Comparison of ENCODE assay signal across 8 cellular contexts in the genomic region with DNA sequence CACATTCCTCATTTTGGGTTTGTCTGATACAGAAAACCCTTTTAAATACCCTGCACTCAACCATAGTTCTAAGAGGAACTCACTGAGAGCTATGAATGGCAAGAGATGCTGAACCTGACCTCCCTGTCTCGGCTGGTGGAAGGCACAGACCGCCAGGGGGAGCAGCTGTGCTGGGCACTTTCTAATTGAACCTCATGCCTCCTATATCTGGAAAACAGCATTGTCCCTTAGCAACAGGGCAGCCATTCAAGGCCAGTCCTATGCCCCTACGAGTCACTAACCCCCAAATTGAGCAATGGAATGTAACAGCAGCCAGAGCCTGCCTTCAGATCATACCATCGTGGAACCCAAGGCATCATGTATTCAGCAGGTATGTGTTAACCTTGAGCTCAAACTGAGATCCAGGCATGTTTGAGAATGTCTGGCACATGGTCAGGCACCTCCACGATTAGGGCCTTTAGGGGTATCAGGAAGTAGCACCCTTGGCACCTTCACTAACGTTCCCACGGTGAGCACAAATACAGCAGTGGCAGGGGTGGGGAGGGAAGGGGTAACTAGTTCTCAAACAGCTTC. TPM values are rescaled to one million over a fixed set of nuclear protein-coding genes. Genes with fewer than 3 reads are reported as not detected.
A peak's percentile ranks its signal among the peaks of the same experiment; 100 is the strongest.
DNase-seq lines count a peak whose midpoint lies in the region; ATAC-seq and TF ChIP-seq lines count a peak whose summit lies in the region.

No MANE protein-coding gene starts in this region.

- H4K8ac ChIP-seq in IMR-90 (ENCODE audit: low read depth in 2 of 2, low read length in 2 of 2) = no peak overlapping the region
- H4K8ac ChIP-seq in trophoblast cell (ENCODE audit: low read depth, low read length) = no peak overlapping the region

- no peak overlapping the region for H2BK20ac ChIP-seq in IMR-90 (ENCODE audit: low read depth, low read length)

- H2BK15ac ChIP-seq in IMR-90 (ENCODE audit: low read depth, low read length) = no peak overlapping the region

- no CpG with 5 or more reads among the region's 7 CpGs for WGBS in IMR-90 (ENCODE audit: extremely low coverage in 2 of 2, insufficient read length in 1 of 2), 2 experiments
- no CpG with 5 or more reads among the region's 7 CpGs for WGBS in trophoblast cell (ENCODE audit: extremely low coverage, insufficient coverage, insufficient read length)

- no peaks in the 10 kb centered on the region for H3K36me3 ChIP-seq in IMR-90 (ENCODE audit: control insufficient read depth, insufficient read depth, low read length)
- H3K36me3 ChIP-seq in PC-3 (ENCODE audit: low read depth, low read length) = no peaks in the 10 kb centered on the region
- peaks cover 0 to 9% of the 10 kb centered on the region in 2 experiments for H3K36me3 ChIP-seq in trophoblast cell (ENCODE audit: control insufficient read depth in 1 of 2, insufficient read depth in 2 of 2, low read length in 2 of 2)

- H3K9me3 ChIP-seq in IMR-90 (ENCODE audit: control insufficient read depth, insufficient read depth, low read length) = no peaks in the 10 kb centered on the region; the same call in 1 of the 2 replicates
- no peaks in the 10 kb centered on the region for H3K9me3 ChIP-seq in PC-3 (ENCODE audit: low read length)
- no peaks in the 10 kb centered on the region for H3K9me3 ChIP-seq in trophoblast cell (ENCODE audit: insufficient read depth, low read depth, low read length)

- TF ChIP-seq CTCF in AG09319 (IDR thresholded peaks at IDR 0.05; ENCODE audit: low read depth, low read length) = peak; percentile 87
- peak; percentile 64 for TF ChIP-seq CTCF in IMR-90 (conservative IDR thresholded peaks at IDR 0.05; ENCODE audit: low read depth, low read length)
- peak; percentile 86 for TF ChIP-seq CTCF in PC-3 (conservative IDR thresholded peaks at IDR 0.05; ENCODE audit: low read depth, low read length)
- peak; percentile 76 for TF ChIP-seq CTCF in fibroblast of villous mesenchyme (IDR thresholded peaks at IDR 0.05; ENCODE audit: insufficient read depth, low read depth, low read length)

- TF ChIP-seq POLR2A in IMR-90 (IDR thresholded peaks at IDR 0.05; ENCODE audit: low read depth, low read length) = no peak

- in situ Hi-C loops in IMR-90 (cut with MboI; ENCODE audit: low sequenced_read_pairs) = no loop called here

- no peaks in the 10 kb centered on the region for H3F3A ChIP-seq in PC-3 (ENCODE audit: low read length, unreplicated experiment)

- H3K9me3 Mint-ChIP-seq in activated T-cell treated with anti-CD3 and anti-CD28 coated beads, Interleukin-2, amount 50 U/mL, for 72 hours = no peaks in the 10 kb centered on the region

- no peak overlapping the region for H3K27ac Mint-ChIP-seq in activated T-cell treated with anti-CD3 and anti-CD28 coated beads, Interleukin-2, amount 50 U/mL, for 72 hours

- no peak overlapping the region for H3K27ac ChIP-seq in IMR-90 (ENCODE audit: insufficient read depth, low read length)
- H3K27ac ChIP-seq in PC-3 (ENCODE audit: low read length) = no peak overlapping the region
- H3K27ac ChIP-seq in trophoblast cell (ENCODE audit: low read depth, low read length) = no peak overlapping the region

- ATAC-seq in GM18861 (IDR thresholded peaks at IDR 0.05; ENCODE audit: unreplicated experiment) (peak; percentile 58), IMR-90 (ENCODE audit: low read depth) (peak; percentile 57), PC-3 (peak; percentile 34; the same call in 1 of the 2 replicates), HG02588 (IDR thresholded peaks at IDR 0.05; ENCODE audit: unreplicated experiment) (no peak)
- ATAC-seq in activated T-cell treated with anti-CD3 and anti-CD28 coated beads, Interleukin-2, amount 50 U/mL, for 72 hours (replicated peaks in 1 of 2) = peak; percentile 35 to 39

- no peak overlapping the region for H3K56ac ChIP-seq in IMR-90 (ENCODE audit: extremely low read depth, insufficient read depth, low read length)

- no peak overlapping the region for H3K4ac ChIP-seq in IMR-90 (ENCODE audit: low read depth, low read length)
- no peak overlapping the region for H3K4ac ChIP-seq in trophoblast cell (ENCODE audit: low read depth, low read length)

- H4K20me1 ChIP-seq in IMR-90 (ENCODE audit: insufficient read depth, low read length) = no peaks in the 10 kb centered on the region; the same call in 1 of the 2 replicates
- H4K20me1 ChIP-seq in PC-3 (ENCODE audit: low read length) = no peaks in the 10 kb centered on the region

- no peaks in the 10 kb centered on the region for H3K36me3 Mint-ChIP-seq in activated T-cell treated with anti-CD3 and anti-CD28 coated beads, Interleukin-2, amount 50 U/mL, for 72 hours (ENCODE audit: insufficient read depth in 2 of 2)

- H3K79me2 ChIP-seq in PC-3 (ENCODE audit: low read length) = no peaks in the 10 kb centered on the region
- H3K79me2 ChIP-seq in trophoblast cell (ENCODE audit: control insufficient read depth, insufficient read depth, low read length, poor library complexity) = no peaks in the 10 kb centered on the region

- H3K9ac ChIP-seq in IMR-90 (ENCODE audit: low read depth, low read length) = no peak overlapping the region
- H3K9ac ChIP-seq in PC-3 (ENCODE audit: low read length) = no peak overlapping the region
- H3K9ac ChIP-seq in trophoblast cell (ENCODE audit: low read length) = no peak overlapping the region

- H3K4me2 ChIP-seq in IMR-90 (ENCODE audit: low read depth, low read length) (no peak overlapping the region), PC-3 (ENCODE audit: low read length) (no peak overlapping the region), trophoblast cell (ENCODE audit: low read length) (no peak overlapping the region)

- peak; percentile 46 for TF ChIP-seq RAD21 in IMR-90 (IDR thresholded peaks at IDR 0.05; ENCODE audit: low read length)

- H2AK9ac ChIP-seq in IMR-90 (replicated peaks; ENCODE audit: low read depth, low read length, poor library complexity) = no peak overlapping the region

- H3K4me1 ChIP-seq in IMR-90 (ENCODE audit: control insufficient read depth, insufficient read depth, low read length) (0 out of 2 replicates have a peak, but pooled peaks cover 1% of the 10 kb centered on the region), PC-3 (ENCODE audit: insufficient read depth, low read length) (peaks cover 4% of the 10 kb centered on the region; the same call in 1 of the 2 replicates), trophoblast cell (ENCODE audit: control insufficient read depth in 1 of 2, insufficient read depth in 2 of 2, low read length in 2 of 2) (peaks cover 0 to 8% of the 10 kb centered on the region in 2 experiments)

- intact Hi-C loops in IMR-90 (cut with micrococcal nuclease) (loop anchor here (1.0 to 10.0 kb wide), 2 partner anchors 320 to 700 kb away; a partner anchor contains a TSS), PC-3 (cut with micrococcal nuclease) (no loop called here)

- POLR2A ChIA-PET in IMR-90 (lab: Charles Lee; ENCODE audit: unreplicated experiment) (no interaction called here), PC-3 (lab: Charles Lee; ENCODE audit: unreplicated experiment) (no interaction called here)

- no peak overlapping the region for H3K4me3 ChIP-seq in IMR-90 (ENCODE audit: insufficient read depth, low read depth, low read length)
- no peak overlapping the region for H3K4me3 ChIP-seq in PC-3 (ENCODE audit: low read length)
- H3K4me3 ChIP-seq in fibroblast of villous mesenchyme (ENCODE audit: low read depth, low read length) = no peak overlapping the region
- H3K4me3 ChIP-seq in trophoblast cell (ENCODE audit: low read depth, low read length) = no peak overlapping the region

- H3K4me3 Mint-ChIP-seq in activated T-cell treated with anti-CD3 and anti-CD28 coated beads, Interleukin-2, amount 50 U/mL, for 72 hours = no peak overlapping the region

- H3K9me1 ChIP-seq in IMR-90 (ENCODE audit: insufficient read depth, low read length) = peaks cover 21% of the 10 kb centered on the region; the same call in 1 of the 2 replicates

- no peak overlapping the region for H2BK12ac ChIP-seq in trophoblast cell (ENCODE audit: low read length)

- H3K79me1 ChIP-seq in IMR-90 (ENCODE audit: low read depth in 1 of 2, low read length in 2 of 2) (peaks cover 6 to 11% of the 10 kb centered on the region in 2 experiments; a peak in 2 of 4 replicates), trophoblast cell (ENCODE audit: low read length) (peaks cover 2% of the 10 kb centered on the region)

- BruUV-seq in IMR-90 (replicated peaks; lab: Mats Ljungman, UMichigan) = no TSS peak
- no TSS peak for BruUV-seq in PC-3 (replicated peaks; lab: Mats Ljungman, UMichigan)

- H3K23ac ChIP-seq in IMR-90 (ENCODE audit: low read depth, low read length) = no peak overlapping the region
- H3K23ac ChIP-seq in trophoblast cell (ENCODE audit: low read length) = no peak overlapping the region

- H4K5ac ChIP-seq in IMR-90 (ENCODE audit: low read depth, low read length) = no peak overlapping the region

- no peak overlapping the region for H2BK120ac ChIP-seq in IMR-90 (ENCODE audit: low read depth, low read length)
- H2BK120ac ChIP-seq in trophoblast cell (ENCODE audit: insufficient read depth, low read length, poor library complexity) = no peak overlapping the region

- no peak overlapping the region for H2AFZ ChIP-seq in IMR-90 (replicated peaks; ENCODE audit: low read length, poor library complexity)
- H2AFZ ChIP-seq in PC-3 (ENCODE audit: low read length) = no peak overlapping the region
- H2AFZ ChIP-seq in trophoblast cell (ENCODE audit: insufficient read depth, low read length, poor library complexity) = no peak overlapping the region

- dilution Hi-C loops in IMR-90 (cut with HindIII; ENCODE audit: low sequenced_read_pairs, unreplicated experiment) = no loop called here

- CTCF ChIA-PET in IMR-90 (lab: Yijun Ruan, JAX) (interaction anchor here (0.5 to 1.8 kb wide), 6 partner anchors 11 to 1218 kb away, joined by 3 to 8 read pairs (median 5); a partner anchor contains a TSS), PC-3 (lab: Charles Lee) (interaction anchor here (0.6 to 1.0 kb wide), 3 partner anchors 11 to 574 kb away, joined by 3 to 4 read pairs (median 4); a partner anchor contains a TSS)

- H4K91ac ChIP-seq in IMR-90 (ENCODE audit: insufficient read depth, low read depth, low read length) (no peak overlapping the region), trophoblast cell (ENCODE audit: low read depth, low read length) (no peak overlapping the region)

- no peak overlapping the region for H4K12ac ChIP-seq in trophoblast cell (ENCODE audit: low read depth, low read length)

- H3K27me3 ChIP-seq in IMR-90 (ENCODE audit: control insufficient read depth, insufficient read depth, low read length) = peaks cover 4% of the 10 kb centered on the region
- H3K27me3 ChIP-seq in PC-3 (ENCODE audit: low read length) = no peaks in the 10 kb centered on the region
- H3K27me3 ChIP-seq in trophoblast cell (ENCODE audit: insufficient read depth, low read length) = no peaks in the 10 kb centered on the region

- H2AK5ac ChIP-seq in IMR-90 (ENCODE audit: low read depth, low read length) = no peak overlapping the region
- H2AK5ac ChIP-seq in trophoblast cell (ENCODE audit: low read length) = no peak overlapping the region

- H2BK5ac ChIP-seq in IMR-90 (ENCODE audit: low read depth, low read length, poor library complexity, severe bottlenecking) (no peak overlapping the region), trophoblast cell (ENCODE audit: low read depth, low read length, poor library complexity) (no peak overlapping the region)

- H3K27me3 Mint-ChIP-seq in activated T-cell treated with anti-CD3 and anti-CD28 coated beads, Interleukin-2, amount 50 U/mL, for 72 hours (ENCODE audit: low read depth) = peaks cover 21% of the 10 kb centered on the region

- H3K9me2 ChIP-seq in PC-3 (replicated peaks; ENCODE audit: low read length) = no peaks in the 10 kb centered on the region

- H3K18ac ChIP-seq in IMR-90 (ENCODE audit: low read depth, low read length) (no peak overlapping the region), trophoblast cell (ENCODE audit: low read length) (no peak overlapping the region)

- H3K14ac ChIP-seq in IMR-90 (replicated peaks; ENCODE audit: low read depth, low read length) = no peak overlapping the region
- no peak overlapping the region for H3K14ac ChIP-seq in trophoblast cell (ENCODE audit: low read length)

- H3K4me1 Mint-ChIP-seq in activated T-cell treated with anti-CD3 and anti-CD28 coated beads, Interleukin-2, amount 50 U/mL, for 72 hours (ENCODE audit: low read depth) = peaks cover 5% of the 10 kb centered on the region

- DNase-seq in AG09319 (ENCODE audit: extremely low read depth, low read depth) (no peak), IMR-90 (peak; percentile 35), PC-3 (peak; percentile 62), fibroblast of villous mesenchyme (ENCODE audit: low read depth) (peak; percentile 33), trophoblast cell (peak; percentile 35 to 72)
- DNase-seq in activated T-cell treated with anti-CD3 and anti-CD28 coated beads, Interleukin-2, amount 50 U/mL, for 72 hours = peak; percentile 55 to 59

RNA-seq across cellular contexts. Expression of a gene that starts 5.1 kb away (rescaled TPM):
- total RNA-seq in IMR-90 (2012; rRNA removed) (3.6 and 6.3 TPM in 2 replicates), PC-3 (2014; rRNA removed) (0.62 and 2.7 TPM in 2 replicates), fibroblast of villous mesenchyme (2.6 TPM in 2 replicates)
- 2.3 and 2.7 TPM in 2 replicates for polyA plus RNA-seq in IMR-90 (2012; rRNA removed)
- polyA plus RNA-seq in IMR-90 (2012; cell fraction: cytosol; rRNA removed) = 1.1 and 1.4 TPM in 2 replicates
- polyA plus RNA-seq in IMR-90 (2012; cell fraction: nucleus; rRNA removed; ENCODE audit: low replicate concordance) = 0.28 and 0.57 TPM in 2 replicates
- total RNA-seq in activated T-cell treated with anti-CD3 and anti-CD28 coated beads, Interleukin-2, amount 50 U/mL, for 72 hours = 1 to 10 TPM; 1.9 to 2.1 TPM
- polyA plus RNA-seq in trophoblast cell (2013) = 7.1 and 7.2 TPM in 2 replicates

RNA-seq across cellular contexts. Expression of a gene that starts 38.0 kb away (rescaled TPM):
- total RNA-seq in IMR-90 (2012; rRNA removed) (5.8 and 5.9 TPM in 2 replicates), PC-3 (2014; rRNA removed) (2.8 and 5.9 TPM in 2 replicates), fibroblast of villous mesenchyme (9.0 and 12.5 TPM in 2 replicates)
- 1.3 and 1.4 TPM in 2 replicates for polyA plus RNA-seq in IMR-90 (2012; rRNA removed)
- polyA plus RNA-seq in IMR-90 (2012; cell fraction: cytosol; rRNA removed) = 0.45 and 0.74 TPM in 2 replicates
- polyA plus RNA-seq in IMR-90 (2012; cell fraction: nucleus; rRNA removed; ENCODE audit: low replicate concordance) = 0.63 and 2.5 TPM in 2 replicates
- total RNA-seq in activated T-cell treated with anti-CD3 and anti-CD28 coated beads, Interleukin-2, amount 50 U/mL, for 72 hours = 1 to 10 TPM; 4.2 to 4.3 TPM
- polyA plus RNA-seq in trophoblast cell (2013) = 23.2 and 26.6 TPM in 2 replicates

RNA-seq across cellular contexts. Expression of a gene that starts 55.3 kb away (rescaled TPM):
- total RNA-seq in IMR-90 (2012; rRNA removed) (not detected in 2 replicates), PC-3 (2014; rRNA removed) (not detected in 2 replicates), fibroblast of villous mesenchyme (not detected in 2 replicates)
- not detected in 2 replicates for polyA plus RNA-seq in IMR-90 (2012; rRNA removed)
- polyA plus RNA-seq in IMR-90 (2012; cell fraction: cytosol; rRNA removed) = not detected in 2 replicates
- not detected in 2 replicates for polyA plus RNA-seq in IMR-90 (2012; cell fraction: nucleus; rRNA removed; ENCODE audit: low replicate concordance)
- total RNA-seq in activated T-cell treated with anti-CD3 and anti-CD28 coated beads, Interleukin-2, amount 50 U/mL, for 72 hours = not detected
- 2.7 and 3.5 TPM in 2 replicates for polyA plus RNA-seq in trophoblast cell (2013)
